Comparison of ENCODE assay signal across 19 cellular contexts in the genomic region with DNA sequence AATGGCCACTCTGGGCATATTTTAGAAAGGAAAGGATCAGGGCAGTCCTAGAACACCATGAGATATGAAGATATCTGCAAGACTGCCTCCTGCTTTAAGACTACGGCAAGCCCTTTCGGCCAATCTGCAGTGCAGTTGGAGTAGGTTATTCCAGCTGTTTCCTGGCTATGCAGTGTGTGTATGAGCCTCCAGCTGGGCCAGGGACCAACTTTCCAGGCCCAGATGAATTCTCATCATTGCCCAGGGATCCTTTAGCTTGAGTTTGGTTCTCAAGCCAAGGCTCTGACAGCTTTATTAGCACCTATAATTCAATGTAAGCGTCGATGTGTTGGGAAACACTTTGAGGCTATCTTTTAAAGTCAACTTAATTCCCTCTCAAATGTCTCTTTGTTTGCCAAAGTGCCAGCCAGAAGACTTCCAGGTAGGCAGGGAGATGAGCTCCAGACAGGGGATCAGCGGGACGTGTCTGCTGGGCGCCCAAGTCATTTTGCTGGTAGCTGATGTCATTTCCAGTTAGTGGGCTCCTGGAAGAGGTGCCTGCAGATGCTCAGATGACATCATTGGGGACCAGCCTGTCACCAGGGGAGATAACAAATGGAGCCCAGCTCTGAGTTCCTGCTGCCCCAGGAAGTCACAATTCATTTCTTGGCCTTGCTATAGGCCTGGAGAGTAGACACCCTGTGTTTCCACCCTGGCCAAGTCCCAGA.
DNase-seq lines count a peak whose midpoint lies in the region; ATAC-seq and TF ChIP-seq lines count a peak whose summit lies in the region.
"Had no signal": no experiment of that assay in that cellular context is flagged by ENCODE, and none has a peak within 500 bp of the region (broad histone marks: within the 10 kb centered on the region; RNA-seq: fewer than 3 reads in every experiment).

No MANE protein-coding gene starts in this region.

- H3K9me3 ChIP-seq in psoas muscle (no peaks in the 10 kb centered on the region), uterus (no peaks in the 10 kb centered on the region)

- TF ChIP-seq POLR2A in uterus (IDR thresholded peaks at IDR 0.05), result no peak

- H3K36me3 ChIP-seq in psoas muscle (ENCODE audit: insufficient read depth in 1 of 2, low read depth in 1 of 2) (no peaks in the 10 kb centered on the region), uterus (no peaks in the 10 kb centered on the region)

- H3K36me3 Mint-ChIP-seq in activated CD4-positive, alpha-beta T cell treated with anti-CD3 and anti-CD28 coated beads, Interleukin-2, amount 10 ng/mL, durations not matched to agents 24 days and 14 days (ENCODE audit: low read depth), result no peaks in the 10 kb centered on the region
- H3K36me3 Mint-ChIP-seq in activated CD4-positive, alpha-beta T cell treated with anti-CD3 and anti-CD28 coated beads, Interleukin-2, amount 10 ng/mL, durations not matched to agents 7 days and 5 days (ENCODE audit: low read depth), result no peaks in the 10 kb centered on the region
- H3K36me3 Mint-ChIP-seq: CD4-positive, alpha-beta memory T cell had no signal

- intact Hi-C loops in activated CD4-positive, alpha-beta T cell treated with anti-CD3 and anti-CD28 coated beads, Interleukin-2, amount 10 ng/mL, durations not matched to agents 24 days and 14 days (cut with micrococcal nuclease), result no loop called here
- intact Hi-C loops in psoas muscle (cut with DNase I) (no loop called here), uterus (cut with DNase I; ENCODE audit: low total_unique reads) (no loop called here)

- in situ Hi-C loops in G401 (cut with HindIII; ENCODE audit: low sequenced_read_pairs), result no loop called here

- CTCF ChIA-PET in activated CD4-positive, alpha-beta T cell treated with anti-CD3 and anti-CD28 coated beads, Interleukin-2, amount 10 ng/mL, durations not matched to agents 7 days and 5 days (lab: Charles Lee), result no interaction called here
- CTCF ChIA-PET in RWPE1 (lab: Yijun Ruan, JAX), result interaction anchor here (0.9 kb wide), 1 partner anchor 43 kb away, joined by 4 read pairs; no protein-coding TSS in a partner anchor

- no peak overlapping the region for H3K27ac Mint-ChIP-seq in activated CD4-positive, alpha-beta T cell treated with anti-CD3 and anti-CD28 coated beads, Interleukin-2, amount 10 ng/mL, durations not matched to agents 24 days and 14 days
- no peak overlapping the region for H3K27ac Mint-ChIP-seq in activated CD4-positive, alpha-beta T cell treated with anti-CD3 and anti-CD28 coated beads, Interleukin-2, amount 10 ng/mL, durations not matched to agents 7 days and 5 days
- H3K27ac Mint-ChIP-seq: H9 had no signal

- H3K27me3 ChIP-seq in foreskin keratinocyte (no peaks in the 10 kb centered on the region), psoas muscle (ENCODE audit: insufficient read depth in 3 of 3, low read length in 2 of 3) (no peaks in the 10 kb centered on the region), uterus (no peaks in the 10 kb centered on the region)

- no peaks in the 10 kb centered on the region for H3K4me1 ChIP-seq in foreskin keratinocyte
- H3K4me1 ChIP-seq in psoas muscle, result peaks cover 13% of the 10 kb centered on the region
- H3K4me1 ChIP-seq in uterus, result peaks cover 0 to 4% of the 10 kb centered on the region in 2 donors

- H3K27me3 Mint-ChIP-seq in activated CD4-positive, alpha-beta T cell treated with anti-CD3 and anti-CD28 coated beads, Interleukin-2, amount 10 ng/mL, durations not matched to agents 24 days and 14 days, result no peaks in the 10 kb centered on the region
- H3K27me3 Mint-ChIP-seq in activated CD4-positive, alpha-beta T cell treated with anti-CD3 and anti-CD28 coated beads, Interleukin-2, amount 10 ng/mL, durations not matched to agents 7 days and 5 days, result no peaks in the 10 kb centered on the region
- H3K27me3 Mint-ChIP-seq: CD4-positive, alpha-beta memory T cell had no signal

- no peak overlapping the region for H3K4me3 ChIP-seq in psoas muscle
- no peak overlapping the region for H3K4me3 ChIP-seq in uterus

- ATAC-seq in foreskin keratinocyte (peak; percentile 20), psoas muscle (peak; percentile 73 to 87 (median 83))

- POLR2A ChIA-PET in activated CD4-positive, alpha-beta T cell treated with anti-CD3 and anti-CD28 coated beads, Interleukin-2, amount 10 ng/mL, durations not matched to agents 7 days and 5 days (lab: Charles Lee), result no interaction called here
- POLR2A ChIA-PET in RWPE1 (lab: Yijun Ruan, JAX; ENCODE audit: low non-redundant PET), result no interaction called here

- WGBS in psoas muscle, 3 donors, result 23 to 29% (median 24%) methylated on average over 7 of the region's 7 CpGs

- no peaks in the 10 kb centered on the region for H3K4me1 Mint-ChIP-seq in activated CD4-positive, alpha-beta T cell treated with anti-CD3 and anti-CD28 coated beads, Interleukin-2, amount 10 ng/mL, durations not matched to agents 24 days and 14 days
- no peaks in the 10 kb centered on the region for H3K4me1 Mint-ChIP-seq in activated CD4-positive, alpha-beta T cell treated with anti-CD3 and anti-CD28 coated beads, Interleukin-2, amount 10 ng/mL, durations not matched to agents 7 days and 5 days
- H3K4me1 Mint-ChIP-seq: CD4-positive, alpha-beta memory T cell; H9 had no signal

- no peak overlapping the region for H3K27ac ChIP-seq in foreskin keratinocyte
- H3K27ac ChIP-seq in psoas muscle, result peak overlapping the region; percentile 13
- H3K27ac ChIP-seq in uterus, result peak overlapping the region in 1 of 2 donors; percentile 12
- H3K27ac ChIP-seq in RWPE1, result no peak overlapping the region
- H3K27ac ChIP-seq: 22Rv1 had no signal

- no peak overlapping the region for H3K4me3 Mint-ChIP-seq in activated CD4-positive, alpha-beta T cell treated with anti-CD3 and anti-CD28 coated beads, Interleukin-2, amount 10 ng/mL, durations not matched to agents 24 days and 14 days
- no peak overlapping the region for H3K4me3 Mint-ChIP-seq in activated CD4-positive, alpha-beta T cell treated with anti-CD3 and anti-CD28 coated beads, Interleukin-2, amount 10 ng/mL, durations not matched to agents 7 days and 5 days
- H3K4me3 Mint-ChIP-seq: CD4-positive, alpha-beta memory T cell; H9 had no signal

- H3K9me3 Mint-ChIP-seq in activated CD4-positive, alpha-beta T cell treated with anti-CD3 and anti-CD28 coated beads, Interleukin-2, amount 10 ng/mL, durations not matched to agents 24 days and 14 days, result no peaks in the 10 kb centered on the region
- no peaks in the 10 kb centered on the region for H3K9me3 Mint-ChIP-seq in activated CD4-positive, alpha-beta T cell treated with anti-CD3 and anti-CD28 coated beads, Interleukin-2, amount 10 ng/mL, durations not matched to agents 7 days and 5 days
- H3K9me3 Mint-ChIP-seq: H9 had no signal

- peak; percentile 19 for DNase-seq in activated CD4-positive, alpha-beta T cell treated with anti-CD3 and anti-CD28 coated beads, Interleukin-2, amount 10 ng/mL, durations not matched to agents 24 days and 14 days
- DNase-seq in activated CD4-positive, alpha-beta T cell treated with anti-CD3 and anti-CD28 coated beads, Interleukin-2, amount 10 ng/mL, durations not matched to agents 7 days and 5 days, result no peak
- DNase-seq in foreskin keratinocyte (no peak), psoas muscle (peak in 1 of 2 donors; percentile 16), uterus (peak; percentile 43 to 59), G401 (ENCODE audit: low spot score) (no peak), RWPE1 (ENCODE audit: low spot score) (no peak)
- DNase-seq in effector CD8-positive, alpha-beta T cell (lab: John Stamatoyannopoulos, UW), result no peak
- DNase-seq: CD4-positive, alpha-beta memory T cell; DMS79; H9; IMR-90; Kasumi-1; MM.1S; NCI-H1092 treated with DMSO at 0.1 percent for 48 hours; NCI-H2107; NCI-H226; NCI-H524 treated with DMSO at 0.1 percent for 48 hours had no signal

- TF ChIP-seq CTCF in foreskin keratinocyte (conservative IDR thresholded peaks at IDR 0.05) (no peak), psoas muscle (IDR thresholded peaks at IDR 0.05) (no peak), uterus (IDR thresholded peaks at IDR 0.05) (no peak), RWPE1 (conservative IDR thresholded peaks at IDR 0.05; ENCODE audit: low read depth) (no peak)

Comparison
In these comparisons a context has a peak if more than half of its experiments do, and no peak if none do; other contexts are left out.
1. DNase-seq: peak in activated CD4-positive, alpha-beta T cell treated with anti-CD3 and anti-CD28 coated beads, Interleukin-2, amount 10 ng/mL, durations not matched to agents 24 days and 14 days (single experiment) and uterus (2 of 2); none in activated CD4-positive, alpha-beta T cell treated with anti-CD3 and anti-CD28 coated beads, Interleukin-2, amount 10 ng/mL, durations not matched to agents 7 days and 5 days (single experiment), foreskin keratinocyte (0 of 2), effector CD8-positive, alpha-beta T cell (single experiment), G401 (single experiment) and RWPE1 (single experiment).